In genomic region chrX:37380920-37381319, GRCh38 we compare ENCODE assay signal across 9 cellular contexts. TPM values are rescaled to one million over a fixed set of nuclear protein-coding genes. Genes with fewer than 3 reads are reported as not detected.
DNase-seq lines count a peak whose midpoint lies in the region; ATAC-seq and TF ChIP-seq lines count a peak whose summit lies in the region.
"Had no signal": no experiment of that assay in that cellular context is flagged by ENCODE, and none has a peak within 500 bp of the region (broad histone marks: within the 10 kb centered on the region; RNA-seq: fewer than 3 reads in every experiment).

No MANE protein-coding gene starts in this region.

- H3K9ac ChIP-seq in adipocyte (ENCODE audit: low read length), result no peak overlapping the region

- no peaks in the 10 kb centered on the region for H3K4me1 Mint-ChIP-seq in glutamatergic neuron (ENCODE audit: low read depth, unreplicated experiment)

- H3K27me3 ChIP-seq in adipocyte (replicated peaks; ENCODE audit: control insufficient read depth, insufficient read depth, low read length), result no peaks in the 10 kb centered on the region

- DNase-seq in NCI-H2029 (lab: John Stamatoyannopoulos, UW) (peak; percentile 1), NCI-H2029 treated with DMSO at 0.1 percent for 48 hours (lab: John Stamatoyannopoulos, UW) (no peak), adipocyte (ENCODE audit: low read depth) (peak; percentile 48), left ventricle myocardium superior (no peak), stromal cell of bone marrow (ENCODE audit: low read depth) (peak; percentile 18), islet precursor cell (no peak), glutamatergic neuron (no peak), ecto neural progenitor cell (ENCODE audit: low spot score) (no peak)
- DNase-seq: stimulated activated CD8-positive, alpha-beta memory T cell treated with anti-CD3 and anti-CD28 coated beads, Interleukin-4, amount 100 ng/mL, for 48 hours had no signal

- no peaks in the 10 kb centered on the region for H3K9me3 ChIP-seq in adipocyte (ENCODE audit: control insufficient read depth, low read length)

- H3K36me3 ChIP-seq in adipocyte (ENCODE audit: control insufficient read depth, insufficient read depth, low read length, severe bottlenecking), result no peaks in the 10 kb centered on the region

- intact Hi-C loops in left ventricle myocardium superior (cut with micrococcal nuclease), result no loop called here

- H3K4me3 ChIP-seq in adipocyte (ENCODE audit: low read length), result no peak overlapping the region

- no peak for TF ChIP-seq CTCF in glutamatergic neuron (IDR thresholded peaks at IDR 0.05; ENCODE audit: partially characterized antibody, unreplicated experiment)

- H3K4me3 Mint-ChIP-seq in glutamatergic neuron (ENCODE audit: unreplicated experiment), result no peak overlapping the region

- peak; percentile 75 for ATAC-seq in left ventricle myocardium superior

- H3K36me3 Mint-ChIP-seq in glutamatergic neuron (ENCODE audit: unreplicated experiment), result no peaks in the 10 kb centered on the region

- H3K9me3 Mint-ChIP-seq in glutamatergic neuron (ENCODE audit: unreplicated experiment), result no peaks in the 10 kb centered on the region

- H3K4me1 ChIP-seq in adipocyte (ENCODE audit: control insufficient read depth, insufficient read depth, low read length), result peaks cover 31% of the 10 kb centered on the region

- no peaks in the 10 kb centered on the region for H3K27me3 Mint-ChIP-seq in glutamatergic neuron (ENCODE audit: unreplicated experiment)

- no peak overlapping the region for H3K27ac Mint-ChIP-seq in glutamatergic neuron (ENCODE audit: unreplicated experiment)

RNA-seq across cellular contexts. Expression of gene PRRG1, which starts 31.8 kb away (rescaled TPM):
- 18.4 TPM for total RNA-seq in left ventricle myocardium superior
- total RNA-seq in glutamatergic neuron (ENCODE audit: unreplicated experiment), result 4.4 TPM

Comparison
In these comparisons a context has a peak if more than half of its experiments do, and no peak if none do; other contexts are left out.
1. DNase-seq: peak in NCI-H2029 (single experiment), adipocyte (single experiment) and stromal cell of bone marrow (single experiment); none in NCI-H2029 treated with DMSO at 0.1 percent for 48 hours (single experiment), left ventricle myocardium superior (single experiment), islet precursor cell (single experiment), glutamatergic neuron (single experiment) and ecto neural progenitor cell (single experiment).